Comparison of ENCODE assay signal across 1 cellular context in the genomic region with DNA sequence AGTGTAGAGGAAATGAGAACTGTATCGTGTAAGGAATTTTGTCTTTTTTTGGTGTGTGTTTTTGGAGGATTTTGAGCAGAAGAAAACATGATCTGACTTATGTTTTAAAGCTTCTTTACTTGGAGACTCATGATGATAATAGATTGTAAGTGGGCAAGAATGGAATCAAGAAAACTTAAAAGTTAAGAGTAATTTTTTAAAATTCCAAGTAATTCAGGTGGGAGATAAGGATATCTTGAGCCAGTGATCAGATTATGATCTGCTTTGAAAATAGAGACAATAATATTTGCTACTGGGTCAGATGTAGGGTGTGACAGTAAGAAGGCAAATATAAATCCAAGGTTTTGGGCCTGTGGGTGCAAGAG.
TF ChIP-seq lines count a peak whose summit lies in the region.

No MANE protein-coding gene starts in this region.

TF ChIP-seq in HepG2, 621 proteins besides CTCF, POLR2A, EP300 and RAD21:
- TF ChIP-seq NCOR1 (IDR thresholded peaks at IDR 0.05; ENCODE audit: borderline replicate concordance, low read length), result 0 out of 2 replicates have a peak, but pooled peaks have one; percentile 4
- TF ChIP-seq LCORL (IDR thresholded peaks at IDR 0.05), result peak; percentile 41; the same call in 1 of the 2 replicates
- no peak for TF ChIP-seq LCORL (CRISPR knock-in tag; IDR thresholded peaks at IDR 0.05)
- TF ChIP-seq GPN1 (CRISPR knock-in tag; IDR thresholded peaks at IDR 0.05; ENCODE audit: borderline replicate concordance), result no peak
